ENCODE assay signal across 1 cellular context in genomic region chr17:38654411-38655398, GRCh38.
TF ChIP-seq lines count a peak whose summit lies in the region.

No MANE protein-coding gene starts in this region.

TF ChIP-seq in K562, 482 proteins besides CTCF, POLR2A, EP300 and RAD21 (continued from another document):
- no peak for TF ChIP-seq ZBTB40 (IDR thresholded peaks at IDR 0.05)
- no peak for TF ChIP-seq ZBTB40 (CRISPR knock-in tag; IDR thresholded peaks at IDR 0.05)
- peak; percentile 69 for TF ChIP-seq EGR1 (conservative IDR thresholded peaks at IDR 0.05)
- no peak for TF ChIP-seq ASH1L (IDR thresholded peaks at IDR 0.05; ENCODE audit: borderline replicate concordance, low read depth, partially characterized antibody)
- TF ChIP-seq FOXA3 (CRISPR knock-in tag; conservative IDR thresholded peaks at IDR 0.05 in 1 of 2, IDR thresholded peaks at IDR 0.05 in 1 of 2), result no peak
- no peak for TF ChIP-seq ZBTB33 (CRISPR knock-in tag; IDR thresholded peaks at IDR 0.05)
- peak; percentile 64 for TF ChIP-seq CBFA2T2 (conservative IDR thresholded peaks at IDR 0.05)
- TF ChIP-seq ZNF263 (CRISPR knock-in tag; IDR thresholded peaks at IDR 0.05; ENCODE audit: borderline replicate concordance), result no peak
- TF ChIP-seq ZKSCAN8 (CRISPR knock-in tag; IDR thresholded peaks at IDR 0.05), result no peak
- TF ChIP-seq SMAD4 (CRISPR knock-in tag; conservative IDR thresholded peaks at IDR 0.05), result 0 out of 2 replicates have a peak, but pooled peaks have one; percentile 29
- TF ChIP-seq SPI1 (IDR thresholded peaks at IDR 0.05; ENCODE audit: borderline replicate concordance, low read depth, low read length), result peak; percentile 40; the same call in 1 of the 2 replicates
- TF ChIP-seq BCOR (IDR thresholded peaks at IDR 0.05), result 0 out of 2 replicates have a peak, but pooled peaks have one; percentile 9
- peak; percentile 69 for TF ChIP-seq ARID1B (IDR thresholded peaks at IDR 0.05)
- no peak for TF ChIP-seq HMGN3 (IDR thresholded peaks at IDR 0.05; ENCODE audit: borderline replicate concordance, extremely low read depth, insufficient read length, low read depth, low read length)
- TF ChIP-seq PCBP2 (IDR thresholded peaks at IDR 0.05; ENCODE audit: low read depth, low read length, poor library complexity, severe bottlenecking), result no peak
- TF ChIP-seq ZNF740 (CRISPR knock-in tag; IDR thresholded peaks at IDR 0.05), result no peak
- no peak for TF ChIP-seq ZNF740 (tag; IDR thresholded peaks at IDR 0.05)
- no peak for TF ChIP-seq BCLAF1 (IDR thresholded peaks at IDR 0.05; ENCODE audit: borderline replicate concordance in 1 of 2, control insufficient read depth in 1 of 2, low read depth in 2 of 2, low read length in 1 of 2)
- no peak for TF ChIP-seq CBFB (CRISPR knock-in tag; IDR thresholded peaks at IDR 0.05)
- peak; percentile 93 for TF ChIP-seq ZNF766 (CRISPR knock-in tag; conservative IDR thresholded peaks at IDR 0.05)
- no peak for TF ChIP-seq NFIC (IDR thresholded peaks at IDR 0.05)
- TF ChIP-seq RNF2 (IDR thresholded peaks at IDR 0.05), result 0 out of 2 replicates have a peak, but pooled peaks have one; percentile 41
- no peak for TF ChIP-seq ZFP30 (CRISPR knock-in tag; IDR thresholded peaks at IDR 0.05; ENCODE audit: borderline replicate concordance)
- TF ChIP-seq CTBP1 (IDR thresholded peaks at IDR 0.05; ENCODE audit: borderline replicate concordance), result peak; percentile 32; the same call in 1 of the 2 replicates
- TF ChIP-seq CBFA2T3 (IDR thresholded peaks at IDR 0.05), result peak; percentile 82
- no peak for TF ChIP-seq ARNT (IDR thresholded peaks at IDR 0.05)
- no peak for TF ChIP-seq RNF219 (CRISPR knock-in tag; IDR thresholded peaks at IDR 0.05)
- no peak for TF ChIP-seq XRCC5 (IDR thresholded peaks at IDR 0.05; ENCODE audit: low read depth, low read length)
- no peak for TF ChIP-seq PHF8 (IDR thresholded peaks at IDR 0.05; ENCODE audit: borderline replicate concordance, low read length)
- no peak for TF ChIP-seq ETV1 (tag; conservative IDR thresholded peaks at IDR 0.05; ENCODE audit: low read depth)
- peak in 1 of 2 experiments; percentile 31; a peak in 2 of 4 replicates for TF ChIP-seq KDM1A (IDR thresholded peaks at IDR 0.05)
- TF ChIP-seq SMC3 (conservative IDR thresholded peaks at IDR 0.05; ENCODE audit: insufficient read depth, low read depth, low read length), result no peak
- TF ChIP-seq XRCC3 (IDR thresholded peaks at IDR 0.05), result no peak
- TF ChIP-seq TAL1 (IDR thresholded peaks at IDR 0.05), result peak; percentile 57
- TF ChIP-seq POLR3G (IDR thresholded peaks at IDR 0.05; ENCODE audit: extremely low read depth, insufficient read length, insufficient replicate concordance), result no peak
